Comparison of ENCODE assay signal across 8 cellular contexts in the genomic region with DNA sequence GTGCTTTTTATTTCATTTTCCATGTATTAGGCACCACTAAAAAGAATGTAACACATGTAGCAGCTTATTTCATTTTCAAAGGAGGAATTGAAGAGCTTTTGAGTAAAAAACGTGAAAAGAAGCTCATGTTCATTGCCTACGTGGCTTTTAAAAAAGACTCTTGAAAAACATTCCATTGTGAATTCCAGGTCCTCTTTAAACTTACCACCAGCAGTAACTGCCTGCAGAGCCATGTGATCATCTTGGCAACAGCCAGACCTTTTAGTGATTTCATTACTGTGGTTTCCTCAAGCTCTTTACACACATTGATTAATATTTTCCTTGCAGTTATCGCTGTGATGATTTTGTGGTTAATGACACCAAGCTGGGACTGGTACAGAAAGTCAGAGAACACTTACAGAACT. TPM values are rescaled to one million over a fixed set of nuclear protein-coding genes. Genes with fewer than 3 reads are reported as not detected.
A peak's percentile ranks its signal among the peaks of the same experiment; 100 is the strongest.
DNase-seq lines count a peak whose midpoint lies in the region; TF ChIP-seq lines count a peak whose summit lies in the region.

No MANE protein-coding gene starts in this region.

- no peaks in the 10 kb centered on the region for H3K9me3 Mint-ChIP-seq in neural progenitor cell

- H3K36me3 ChIP-seq in GM23248 (ENCODE audit: low read depth): no peaks in the 10 kb centered on the region; the same call in 1 of the 2 replicates
- peaks cover 7% of the 10 kb centered on the region; the same call in 1 of the 2 replicates for H3K36me3 ChIP-seq in SJCRH30
- H3K36me3 ChIP-seq in neural progenitor cell: no peaks in the 10 kb centered on the region
- peaks cover 13% of the 10 kb centered on the region for H3K36me3 ChIP-seq in BE2C

- 0 out of 2 replicates have a peak, but pooled peaks cover 7% of the 10 kb centered on the region for H3K79me2 ChIP-seq in GM23248 (ENCODE audit: insufficient read depth)
- H3K79me2 ChIP-seq in neural progenitor cell (ENCODE audit: low read depth): no peaks in the 10 kb centered on the region

- no peaks in the 10 kb centered on the region for H3K9me3 ChIP-seq in GM23248 (ENCODE audit: low read depth)
- no peaks in the 10 kb centered on the region for H3K9me3 ChIP-seq in SJCRH30 (replicated peaks)
- H3K9me3 ChIP-seq in neural progenitor cell (ENCODE audit: low read depth): no peaks in the 10 kb centered on the region
- no peaks in the 10 kb centered on the region for H3K9me3 ChIP-seq in BE2C

- H3K27me3 ChIP-seq in GM23248 (replicated peaks; ENCODE audit: insufficient read depth): no peaks in the 10 kb centered on the region
- no peaks in the 10 kb centered on the region for H3K27me3 ChIP-seq in SJCRH30
- H3K27me3 ChIP-seq in neural progenitor cell: no peaks in the 10 kb centered on the region
- H3K27me3 ChIP-seq in BE2C: no peaks in the 10 kb centered on the region

- peak overlapping the region; percentile 56 for H2AFZ ChIP-seq in GM23248
- H2AFZ ChIP-seq in neural progenitor cell (replicated peaks): no peak overlapping the region

- H3K4me3 ChIP-seq in GM23248 (peak overlapping the region; percentile 55), SJCRH30 (no peak overlapping the region), neural progenitor cell (no peak overlapping the region), BE2C (ENCODE audit: low read depth, low read length) (no peak overlapping the region)

- peak overlapping the region; percentile 82 for H3K9ac ChIP-seq in GM23248
- H3K9ac ChIP-seq in neural progenitor cell: no peak overlapping the region

- in situ Hi-C loops in GM23248 (cut with MboI): no loop called here

- TF ChIP-seq CTCF in neural progenitor cell (IDR thresholded peaks at IDR 0.05): no peak
- TF ChIP-seq CTCF in BE2C (IDR thresholded peaks at IDR 0.05; ENCODE audit: low read depth, low read length): no peak

- peaks cover 25% of the 10 kb centered on the region for H3K36me3 Mint-ChIP-seq in neural progenitor cell

- H3K27ac Mint-ChIP-seq in neural progenitor cell: peak overlapping the region; percentile 81

- H3K27ac ChIP-seq in GM23248 (peak overlapping the region; percentile 90), SJCRH30 (peak overlapping the region; percentile 12; the same call in 1 of the 2 replicates), neural progenitor cell (no peak overlapping the region)

- CTCF ChIA-PET in HEK293T (lab: Yijun Ruan, JAX): no interaction called here

- peak overlapping the region; percentile 86 for H3K4me2 ChIP-seq in GM23248 (ENCODE audit: unreplicated experiment)
- peak overlapping the region; percentile 6 for H3K4me2 ChIP-seq in neural progenitor cell

- WGBS in GM23248 (ENCODE audit: low coverage in 1 of 2, low lambda C conversion rate in 2 of 2, missing lambda C conversion rate in 2 of 2), 2 experiments: 1% methylated on average over 3 of the region's 3 CpGs

- POLR2A ChIA-PET in HEK293T (lab: Yijun Ruan, JAX): interaction anchor here (0.9 to 1.2 kb wide), 3 partner anchors 26 to 49 kb away, joined by 3 to 4 read pairs (median 3); partner anchors contain the start of gene USP3

- DNase-seq in GM23248 (peak; percentile 94), SJCRH30 (peak; percentile 45 to 60), fibroblast of gingiva (ENCODE audit: low read depth) (peak; percentile 91), neural progenitor cell (ENCODE audit: low spot score) (no peak), HEK293T (ENCODE audit: extremely low spot score) (no peak), SK-N-DZ (ENCODE audit: low spot score) (no peak), BE2C (no peak)
- no peak for DNase-seq in effector CD8-positive, alpha-beta T cell (lab: John Stamatoyannopoulos, UW)

- H3K27me3 Mint-ChIP-seq in neural progenitor cell (ENCODE audit: insufficient read depth, low read depth): no peaks in the 10 kb centered on the region

- no peaks in the 10 kb centered on the region for H4K20me1 ChIP-seq in GM23248 (ENCODE audit: insufficient read depth)
- H4K20me1 ChIP-seq in neural progenitor cell (ENCODE audit: low read depth): no peaks in the 10 kb centered on the region

- H3F3A ChIP-seq in GM23248 (ENCODE audit: insufficient read depth) (peaks cover 31% of the 10 kb centered on the region), neural progenitor cell (ENCODE audit: low read depth) (peaks cover 6% of the 10 kb centered on the region)

- H3K9me2 ChIP-seq in GM23248 (ENCODE audit: insufficient read depth): no peaks in the 10 kb centered on the region

- peaks cover 34% of the 10 kb centered on the region for H3K4me1 ChIP-seq in GM23248 (ENCODE audit: insufficient read depth)
- H3K4me1 ChIP-seq in SJCRH30: peaks cover 39% of the 10 kb centered on the region
- H3K4me1 ChIP-seq in neural progenitor cell: peaks cover 17% of the 10 kb centered on the region
- peaks cover 19% of the 10 kb centered on the region for H3K4me1 ChIP-seq in BE2C

- H3K4me3 Mint-ChIP-seq in neural progenitor cell: no peak overlapping the region

- peaks cover 26% of the 10 kb centered on the region for H3K4me1 Mint-ChIP-seq in neural progenitor cell

TF ChIP-seq in HEK293T, 16 proteins besides CTCF, POLR2A, EP300 and RAD21:
- TF ChIP-seq SUZ12 (IDR thresholded peaks at IDR 0.05): no peak
- no peak for TF ChIP-seq ELF4 (IDR thresholded peaks at IDR 0.05)
- no peak for TF ChIP-seq FOXA1 (IDR thresholded peaks at IDR 0.05)
- no peak for TF ChIP-seq ZNF384 (IDR thresholded peaks at IDR 0.05)
- no peak for TF ChIP-seq NFRKB (IDR thresholded peaks at IDR 0.05)
- no peak for TF ChIP-seq HDGF (IDR thresholded peaks at IDR 0.05; ENCODE audit: borderline replicate concordance)
- TF ChIP-seq TARDBP (IDR thresholded peaks at IDR 0.05): no peak
- no peak for TF ChIP-seq BHLHE40 (IDR thresholded peaks at IDR 0.05; ENCODE audit: borderline replicate concordance)
- no peak for TF ChIP-seq FOXK2 (IDR thresholded peaks at IDR 0.05)
- TF ChIP-seq PKNOX1 (IDR thresholded peaks at IDR 0.05): no peak

RNA-seq across cellular contexts. Expression of gene FBXL22, which starts 43.8 kb away (rescaled TPM):
- total RNA-seq in GM23248 (2014; rRNA removed; shearing (Covaris generic)): 0.32 TPM in 1 of 2 replicates, not detected in the other
- 0.65 and 1.4 TPM in 2 replicates for polyA plus RNA-seq in GM23248 (2016; fragmentation: Nextera tagmentation; extraction: Ambion mirVana)
- total RNA-seq in SJCRH30 (2014; rRNA removed; shearing (Covaris generic)): 0.10 and 0.34 TPM in 2 replicates
- total RNA-seq in neural progenitor cell (ENCODE audit: low replicate concordance): 0.43 and 0.71 TPM in 2 replicates
- not detected in 2 replicates for polyA plus RNA-seq in SK-N-DZ (2014; cell fraction: cytosol; rRNA removed)
- polyA plus RNA-seq in SK-N-DZ (2014; cell fraction: nucleus; rRNA removed): not detected in 2 replicates
- 4.2 TPM for polyA plus RNA-seq in BE2C (2012; ENCODE audit: insufficient read depth, insufficient read length, low read depth)

RNA-seq across cellular contexts. Expression of gene USP3, which starts 49.0 kb away (rescaled TPM):
- total RNA-seq in GM23248 (2014; rRNA removed; shearing (Covaris generic)): 21.0 and 24.5 TPM in 2 replicates
- 15.4 and 16.1 TPM in 2 replicates for polyA plus RNA-seq in GM23248 (2016; fragmentation: Nextera tagmentation; extraction: Ambion mirVana)
- total RNA-seq in SJCRH30 (2014; rRNA removed; shearing (Covaris generic)): 36.9 and 42.0 TPM in 2 replicates
- 48.8 and 64.2 TPM in 2 replicates for total RNA-seq in neural progenitor cell (ENCODE audit: low replicate concordance)
- polyA plus RNA-seq in SK-N-DZ (2014; cell fraction: cytosol; rRNA removed): 39.4 and 44.9 TPM in 2 replicates
- polyA plus RNA-seq in SK-N-DZ (2014; cell fraction: nucleus; rRNA removed): 66.3 and 91.6 TPM in 2 replicates
- 19.5 TPM for polyA plus RNA-seq in BE2C (2012; ENCODE audit: insufficient read depth, insufficient read length, low read depth)

Comparison
In these comparisons a context has a peak if more than half of its experiments do, and no peak if none do; other contexts are left out.
1. DNase-seq: peak in GM23248 (single experiment), SJCRH30 (2 of 2) and fibroblast of gingiva (single experiment); none in neural progenitor cell (single experiment), HEK293T (single experiment), SK-N-DZ (single experiment), BE2C (single experiment) and effector CD8-positive, alpha-beta T cell (single experiment).